Comparison of ENCODE assay signal across 8 cellular contexts in the genomic region with DNA sequence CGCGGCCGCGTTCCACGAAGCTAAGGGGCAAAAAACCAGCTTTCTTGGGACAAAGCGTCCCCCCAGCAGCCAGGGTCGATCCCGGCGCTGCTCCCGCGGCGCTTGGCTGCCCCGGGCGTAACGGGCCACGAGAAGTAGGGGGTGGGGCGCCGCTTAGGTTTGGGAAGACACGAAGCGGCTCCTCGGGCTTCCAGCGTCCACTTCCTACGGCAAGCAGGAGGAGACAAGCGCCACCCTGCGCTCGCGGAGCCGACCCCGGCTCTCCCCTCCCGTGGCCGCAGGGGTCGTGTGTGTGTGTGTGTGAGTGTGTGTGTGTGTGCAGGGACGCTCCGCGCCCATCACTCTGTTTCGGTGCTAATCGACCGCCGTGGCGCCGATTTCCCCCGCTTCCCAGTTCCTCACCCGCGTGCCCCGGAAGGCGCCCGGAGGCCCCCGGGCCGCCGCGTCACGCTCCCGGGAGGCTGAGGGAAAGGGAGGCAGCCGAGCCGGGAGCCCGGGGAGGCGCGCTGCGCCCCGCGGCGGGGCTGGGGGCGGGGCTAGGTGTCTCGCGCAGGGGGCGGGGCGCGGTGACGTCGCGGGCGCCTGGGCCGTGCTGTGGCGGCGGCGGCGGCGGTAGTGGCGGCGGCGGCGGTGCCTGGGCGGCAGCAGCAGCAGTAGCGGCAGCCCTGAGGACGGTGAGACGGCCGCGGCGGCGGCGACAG. TPM values are rescaled to one million over a fixed set of nuclear protein-coding genes. Genes with fewer than 3 reads are reported as not detected.
A peak's percentile ranks its signal among the peaks of the same experiment; 100 is the strongest.
DNase-seq lines count a peak whose midpoint lies in the region; ATAC-seq and TF ChIP-seq lines count a peak whose summit lies in the region.

Gene ERC1, plus strand, starts transcription at position 575 of the 701 bp plus-strand sequence. CDS start 36,681 bp downstream, outside the sequence.

- H3K27ac Mint-ChIP-seq in natural killer cell = peak within 1 kb of the TSS; percentile 85 to 89

- ATAC-seq in GM21528 (IDR thresholded peaks at IDR 0.05; ENCODE audit: low FRiP score, unreplicated experiment) (peak; percentile 84), natural killer cell (peak; percentile 83 to 90 (median 87))

- H3K4me3 ChIP-seq in Jurkat, Clone E6-1 (ENCODE audit: low read length) = peak within 1 kb of the TSS; percentile 88

- DNase-seq in DMS 273 treated with DMSO at 0.1 percent for 48 hours (lab: John Stamatoyannopoulos, UW) = peak; percentile 28
- DNase-seq in Jurkat, Clone E6-1 (ENCODE audit: low read depth, low spot score) = peak; percentile 81
- DNase-seq in RKO (ENCODE audit: low spot score) = peak; percentile 87
- DNase-seq in activated T-helper 9 cell treated with anti-CD3 and anti-CD28 coated beads, Interleukin-2, amount 50 U/mL, for 16 hours (ENCODE audit: low read depth) = peak; percentile 81
- peak; percentile 86 for DNase-seq in fibroblast of peridontal ligament (ENCODE audit: extremely low read depth)
- peak; percentile 87 for DNase-seq in natural killer cell
- DNase-seq in stimulated activated naive CD4-positive, alpha-beta T cell (lab: John Stamatoyannopoulos, UW) = peak; percentile 73 to 92 (median 82)

- intact Hi-C loops in natural killer cell (cut with micrococcal nuclease) = loop anchor here (2.0 to 5.0 kb wide), 2 partner anchors 42 to 602 kb away; partner anchors contain the start of genes FBXL14 and RAD52

- H3K36me3 Mint-ChIP-seq in natural killer cell = no peaks in the 10 kb centered on the region

- no peaks in the 10 kb centered on the region for H3K9me3 Mint-ChIP-seq in natural killer cell

- peak within 1 kb of the TSS; percentile 93 for H3K4me3 Mint-ChIP-seq in natural killer cell

- no peak for TF ChIP-seq CTCF in natural killer cell (IDR thresholded peaks at IDR 0.05)

- no peaks in the 10 kb centered on the region for H3K27me3 Mint-ChIP-seq in natural killer cell (ENCODE audit: low read depth in 2 of 2)

- H3K4me1 Mint-ChIP-seq in natural killer cell = peaks cover 27 to 48% of the 10 kb centered on the region in 2 donors

RNA-seq across cellular contexts. Expression of gene ERC1, which starts in this region (rescaled TPM):
- 6.1 TPM for polyA plus RNA-seq in Jurkat, Clone E6-1 (2012; ENCODE audit: insufficient read depth, insufficient read length)
- total RNA-seq in natural killer cell = 10 to 100 TPM; 43.5 to 54.0 (median 44.9) TPM

Comparison
In these comparisons a context has a peak if more than half of its experiments do, and no peak if none do; other contexts are left out.
1. Peak in every context shown above with its lines: DNase-seq, ATAC-seq and H3K4me3 ChIP-seq.
2. DNase-seq: peak in every context shown above with its lines; median percentile 87 in RKO; 87 in natural killer cell; 86 in fibroblast of peridontal ligament; 82 in stimulated activated naive CD4-positive, alpha-beta T cell; 81 in Jurkat, Clone E6-1; 81 in activated T-helper 9 cell treated with anti-CD3 and anti-CD28 coated beads, Interleukin-2, amount 50 U/mL, for 16 hours; 28 in DMS 273 treated with DMSO at 0.1 percent for 48 hours.